ENCODE assay signal across 8 cellular contexts in genomic region chr11:11786771-11787170, GRCh38. TPM values are rescaled to one million over a fixed set of nuclear protein-coding genes. Genes with fewer than 3 reads are reported as not detected.
A peak's percentile ranks its signal among the peaks of the same experiment; 100 is the strongest.
DNase-seq lines count a peak whose midpoint lies in the region; ATAC-seq, FAIRE-seq and TF ChIP-seq lines count a peak whose summit lies in the region.

No MANE protein-coding gene starts in this region.

- H3K4me3 ChIP-seq in HFF-Myc (replicated peaks; ENCODE audit: low read depth, low read length) = no peak overlapping the region
- no peak overlapping the region for H3K4me3 ChIP-seq in adipocyte (ENCODE audit: low read length)
- no peak overlapping the region for H3K4me3 ChIP-seq in kidney (ENCODE audit: low read length in 2 of 2)

- TF ChIP-seq CTCF in HFF-Myc (IDR thresholded peaks at IDR 0.05; ENCODE audit: low read depth, low read length, missing control alignments) (peak; percentile 51), kidney (IDR thresholded peaks at IDR 0.05; ENCODE audit: borderline replicate concordance, extremely low read depth, insufficient read depth) (peak; percentile 15)

- H3K36me3 ChIP-seq in adipocyte (ENCODE audit: control insufficient read depth, insufficient read depth, low read length, severe bottlenecking) (no peaks in the 10 kb centered on the region), kidney (ENCODE audit: control insufficient read depth in 1 of 2, insufficient read depth in 2 of 2, low read length in 2 of 2) (no peaks in the 10 kb centered on the region)

- peaks cover 7% of the 10 kb centered on the region for H3K27me3 ChIP-seq in adipocyte (replicated peaks; ENCODE audit: control insufficient read depth, insufficient read depth, low read length)

- intact Hi-C loops in kidney (cut with DNase I) = loop anchor here (5.0 kb wide), 1 partner anchor 759 kb away; no protein-coding TSS in a partner anchor

- peak; percentile 41 for DNase-seq in AG08395 (ENCODE audit: low spot score)
- no peak for DNase-seq in HFF-Myc (ENCODE audit: extremely low read depth, low read depth)
- DNase-seq in adipocyte (ENCODE audit: low read depth) = peak; percentile 52
- no peak for DNase-seq in kidney
- no peak for DNase-seq in NCI-H2107 (lab: John Stamatoyannopoulos, UW)
- no peak for DNase-seq in NCI-H2029 (lab: John Stamatoyannopoulos, UW)
- no peak for DNase-seq in D341Med (ENCODE audit: low spot score)

- no peak overlapping the region for H3K27ac ChIP-seq in kidney (ENCODE audit: low read depth in 2 of 2, low read length in 2 of 2)

- H3K9ac ChIP-seq in adipocyte (ENCODE audit: low read length) (no peak overlapping the region), kidney (ENCODE audit: low read length in 2 of 2) (no peak overlapping the region)

- H3K4me1 ChIP-seq in adipocyte (ENCODE audit: control insufficient read depth, insufficient read depth, low read length) (no peaks in the 10 kb centered on the region), kidney (ENCODE audit: control insufficient read depth in 1 of 2, insufficient read depth in 1 of 2, low read depth in 1 of 2, low read length in 2 of 2) (no peaks in the 10 kb centered on the region)

- ATAC-seq in GM18517 (IDR thresholded peaks at IDR 0.05; ENCODE audit: unreplicated experiment) = no peak

- H3K9me3 ChIP-seq in adipocyte (ENCODE audit: control insufficient read depth, low read length) = no peaks in the 10 kb centered on the region
- no peaks in the 10 kb centered on the region for H3K9me3 ChIP-seq in kidney (ENCODE audit: control insufficient read depth in 1 of 2, low read length in 2 of 2)

- no peak for FAIRE-seq in kidney (lab: Jason Lieb, UNC)

RNA-seq across cellular contexts. Expression of gene USP47, which starts 55.0 kb away (rescaled TPM):
- total RNA-seq in kidney = 43.3 TPM
- 16.3 TPM for polyA plus RNA-seq in kidney (ENCODE audit: insufficient read depth, low read depth, low replicate concordance)

Comparison
In these comparisons a context has a peak if more than half of its experiments do, and no peak if none do; other contexts are left out.
1. DNase-seq: peak in AG08395 (single experiment) and adipocyte (single experiment); none in HFF-Myc (single experiment), kidney (single experiment), NCI-H2107 (single experiment), NCI-H2029 (single experiment) and D341Med (single experiment).